25 cellular contexts compared by ENCODE assay signal in genomic region chr18:27871731-27872130, GRCh38.
DNase-seq lines count a peak whose midpoint lies in the region; ATAC-seq and TF ChIP-seq lines count a peak whose summit lies in the region.
"Had no signal": no experiment of that assay in that cellular context is flagged by ENCODE, and none has a peak within 500 bp of the region (broad histone marks: within the 10 kb centered on the region; RNA-seq: fewer than 3 reads in every experiment).

No MANE protein-coding gene starts in this region.

- peak overlapping the region; percentile 61 for H2AFZ ChIP-seq in neural progenitor cell (replicated peaks)
- H2AFZ ChIP-seq: GM23338 had no signal

- no peak overlapping the region for H3K4me3 Mint-ChIP-seq in neural progenitor cell
- no peak overlapping the region for H3K4me3 Mint-ChIP-seq in activated CD4-positive, alpha-beta T cell treated with anti-CD3 and anti-CD28 coated beads, Interleukin-2, amount 10 ng/mL, durations not matched to agents 24 days and 14 days
- H3K4me3 Mint-ChIP-seq in activated CD8-positive, alpha-beta T cell treated with anti-CD3 and anti-CD28 coated beads for 36 hours = no peak overlapping the region
- H3K4me3 Mint-ChIP-seq: activated naive CD4-positive, alpha-beta T cell treated with anti-CD3 and anti-CD28 coated beads, Interleukin-2, amount 10 ng/mL, durations not matched to agents 7 days and 5 days; CD4-positive, alpha-beta memory T cell; effector memory CD8-positive, alpha-beta T cell; GM23338 had no signal

- H3K4me1 ChIP-seq in neural progenitor cell = no peaks in the 10 kb centered on the region
- H3K4me1 ChIP-seq: breast epithelium, foreskin keratinocyte, upper lobe of left lung had no signal

- TF ChIP-seq CTCF in neural progenitor cell (IDR thresholded peaks at IDR 0.05) = no peak
- TF ChIP-seq CTCF in activated CD8-positive, alpha-beta T cell treated with anti-CD3 and anti-CD28 coated beads for 36 hours (IDR thresholded peaks at IDR 0.05) = no peak

- no peaks in the 10 kb centered on the region for H4K20me1 ChIP-seq in neural progenitor cell (ENCODE audit: low read depth)

- CTCF ChIA-PET in activated CD8-positive, alpha-beta T cell treated with anti-CD3 and anti-CD28 coated beads for 36 hours (lab: Charles Lee) = no interaction called here

- H3K4me3 ChIP-seq in neural progenitor cell = no peak overlapping the region
- H3K4me3 ChIP-seq: breast epithelium, coronary artery, GM23338, upper lobe of left lung had no signal

- H3K27ac Mint-ChIP-seq in neural progenitor cell = no peak overlapping the region
- H3K27ac Mint-ChIP-seq in activated CD4-positive, alpha-beta T cell treated with anti-CD3 and anti-CD28 coated beads, Interleukin-2, amount 10 ng/mL, durations not matched to agents 24 days and 14 days = no peak overlapping the region
- no peak overlapping the region for H3K27ac Mint-ChIP-seq in activated CD8-positive, alpha-beta T cell treated with anti-CD3 and anti-CD28 coated beads for 36 hours
- H3K27ac Mint-ChIP-seq: activated naive CD4-positive, alpha-beta T cell treated with anti-CD3 and anti-CD28 coated beads, Interleukin-2, amount 10 ng/mL, durations not matched to agents 7 days and 5 days; CD4-positive, alpha-beta memory T cell; effector memory CD8-positive, alpha-beta T cell; GM23338 had no signal

- H3F3A ChIP-seq in neural progenitor cell (ENCODE audit: low read depth) = no peaks in the 10 kb centered on the region

- H3K4me1 Mint-ChIP-seq in neural progenitor cell = no peaks in the 10 kb centered on the region
- H3K4me1 Mint-ChIP-seq in activated CD4-positive, alpha-beta T cell treated with anti-CD3 and anti-CD28 coated beads, Interleukin-2, amount 10 ng/mL, durations not matched to agents 24 days and 14 days = no peaks in the 10 kb centered on the region
- H3K4me1 Mint-ChIP-seq in activated CD8-positive, alpha-beta T cell treated with anti-CD3 and anti-CD28 coated beads for 36 hours (ENCODE audit: low read depth) = no peaks in the 10 kb centered on the region
- H3K4me1 Mint-ChIP-seq: activated naive CD4-positive, alpha-beta T cell treated with anti-CD3 and anti-CD28 coated beads, Interleukin-2, amount 10 ng/mL, durations not matched to agents 7 days and 5 days; CD4-positive, alpha-beta memory T cell; GM23338 had no signal

- H3K27me3 Mint-ChIP-seq in neural progenitor cell (ENCODE audit: insufficient read depth, low read depth) = no peaks in the 10 kb centered on the region
- no peaks in the 10 kb centered on the region for H3K27me3 Mint-ChIP-seq in activated CD4-positive, alpha-beta T cell treated with anti-CD3 and anti-CD28 coated beads, Interleukin-2, amount 10 ng/mL, durations not matched to agents 24 days and 14 days
- H3K27me3 Mint-ChIP-seq in activated CD8-positive, alpha-beta T cell treated with anti-CD3 and anti-CD28 coated beads for 36 hours = no peaks in the 10 kb centered on the region
- H3K27me3 Mint-ChIP-seq: activated naive CD4-positive, alpha-beta T cell treated with anti-CD3 and anti-CD28 coated beads, Interleukin-2, amount 10 ng/mL, durations not matched to agents 7 days and 5 days; CD4-positive, alpha-beta memory T cell; effector memory CD8-positive, alpha-beta T cell had no signal

- POLR2A ChIA-PET in activated CD8-positive, alpha-beta T cell treated with anti-CD3 and anti-CD28 coated beads for 36 hours (lab: Charles Lee) = no interaction called here

- H3K9me3 Mint-ChIP-seq in neural progenitor cell = peaks cover 6% of the 10 kb centered on the region
- H3K9me3 Mint-ChIP-seq in activated CD4-positive, alpha-beta T cell treated with anti-CD3 and anti-CD28 coated beads, Interleukin-2, amount 10 ng/mL, durations not matched to agents 24 days and 14 days = no peaks in the 10 kb centered on the region
- peaks cover 1% of the 10 kb centered on the region for H3K9me3 Mint-ChIP-seq in activated CD8-positive, alpha-beta T cell treated with anti-CD3 and anti-CD28 coated beads for 36 hours
- H3K9me3 Mint-ChIP-seq: GM23338 had no signal

- H3K9ac ChIP-seq in neural progenitor cell = no peak overlapping the region
- H3K9ac ChIP-seq: KMS-11 had no signal

- no peaks in the 10 kb centered on the region for H3K36me3 ChIP-seq in neural progenitor cell
- H3K36me3 ChIP-seq: breast epithelium, upper lobe of left lung had no signal

- H3K27ac ChIP-seq in neural progenitor cell = no peak overlapping the region
- H3K27ac ChIP-seq: 22Rv1, breast epithelium, coronary artery, foreskin keratinocyte, KMS-11, upper lobe of left lung had no signal

- no peaks in the 10 kb centered on the region for H3K27me3 ChIP-seq in neural progenitor cell
- H3K27me3 ChIP-seq: breast epithelium, foreskin keratinocyte, upper lobe of left lung had no signal

- DNase-seq in NCI-H1694 treated with DMSO at 0.1 percent for 48 hours (lab: John Stamatoyannopoulos, UW) (peak; percentile 19), NCI-H1694 (lab: John Stamatoyannopoulos, UW) (no peak), NCI-H146 (lab: John Stamatoyannopoulos, UW) (peak; percentile 76), NCI-H526 (lab: John Stamatoyannopoulos, UW) (peak; percentile 17 to 59), neural progenitor cell (ENCODE audit: low spot score) (no peak)
- DNase-seq in activated CD4-positive, alpha-beta T cell treated with anti-CD3 and anti-CD28 coated beads, Interleukin-2, amount 10 ng/mL, durations not matched to agents 24 days and 14 days = no peak
- no peak for DNase-seq in activated CD8-positive, alpha-beta T cell treated with anti-CD3 and anti-CD28 coated beads for 36 hours
- DNase-seq: activated CD4-positive, alpha-beta T cell treated with anti-CD3 and anti-CD28 coated beads for 48 hours; activated naive CD4-positive, alpha-beta T cell treated with anti-CD3 and anti-CD28 coated beads, Interleukin-2, amount 10 ng/mL, durations not matched to agents 7 days and 5 days; AML-193; amygdala; CD4-positive, alpha-beta memory T cell; effector memory CD8-positive, alpha-beta T cell; foreskin keratinocyte; left cardiac atrium; MV-4-11; NCI-H2227 treated with DMSO at 0.1 percent for 48 hours; nucleus accumbens; upper lobe of left lung had no signal

- ATAC-seq in HG03135 (IDR thresholded peaks at IDR 0.05; ENCODE audit: unreplicated experiment) = no peak
- no peak for ATAC-seq in activated CD8-positive, alpha-beta T cell treated with anti-CD3 and anti-CD28 coated beads for 36 hours
- ATAC-seq: effector memory CD8-positive, alpha-beta T cell; foreskin keratinocyte; GM23338; left cardiac atrium had no signal

- H3K9me3 ChIP-seq in neural progenitor cell (ENCODE audit: low read depth) = no peaks in the 10 kb centered on the region
- H3K9me3 ChIP-seq: breast epithelium, upper lobe of left lung had no signal

- intact Hi-C loops in activated CD4-positive, alpha-beta T cell treated with anti-CD3 and anti-CD28 coated beads, Interleukin-2, amount 10 ng/mL, durations not matched to agents 24 days and 14 days (cut with micrococcal nuclease) = no loop called here
- intact Hi-C loops in activated CD8-positive, alpha-beta T cell treated with anti-CD3 and anti-CD28 coated beads for 36 hours (cut with micrococcal nuclease) = no loop called here

- no peak overlapping the region for H3K4me2 ChIP-seq in neural progenitor cell
- H3K4me2 ChIP-seq: GM23338, KMS-11 had no signal

- H3K79me2 ChIP-seq in neural progenitor cell (ENCODE audit: low read depth) = no peaks in the 10 kb centered on the region

- no peaks in the 10 kb centered on the region for H3K36me3 Mint-ChIP-seq in neural progenitor cell
- no peaks in the 10 kb centered on the region for H3K36me3 Mint-ChIP-seq in activated CD4-positive, alpha-beta T cell treated with anti-CD3 and anti-CD28 coated beads, Interleukin-2, amount 10 ng/mL, durations not matched to agents 24 days and 14 days (ENCODE audit: low read depth)
- H3K36me3 Mint-ChIP-seq in activated CD8-positive, alpha-beta T cell treated with anti-CD3 and anti-CD28 coated beads for 36 hours (ENCODE audit: low read depth) = no peaks in the 10 kb centered on the region
- H3K36me3 Mint-ChIP-seq: activated naive CD4-positive, alpha-beta T cell treated with anti-CD3 and anti-CD28 coated beads, Interleukin-2, amount 10 ng/mL, durations not matched to agents 7 days and 5 days; CD4-positive, alpha-beta memory T cell had no signal

Comparison
In these comparisons a context has a peak if more than half of its experiments do, and no peak if none do; other contexts are left out.
1. DNase-seq: peak in NCI-H1694 treated with DMSO at 0.1 percent for 48 hours (single experiment), NCI-H146 (single experiment) and NCI-H526 (2 of 2); none in NCI-H1694 (single experiment), neural progenitor cell (single experiment), activated CD4-positive, alpha-beta T cell treated with anti-CD3 and anti-CD28 coated beads, Interleukin-2, amount 10 ng/mL, durations not matched to agents 24 days and 14 days (single experiment) and activated CD8-positive, alpha-beta T cell treated with anti-CD3 and anti-CD28 coated beads for 36 hours (single experiment).